1 cellular context compared by ENCODE assay signal in genomic region chr3:5036858-5037257, GRCh38.
TF ChIP-seq lines count a peak whose summit lies in the region.

No MANE protein-coding gene starts in this region.

TF ChIP-seq in K562, 482 proteins besides CTCF, POLR2A, EP300 and RAD21 (continued from another document):
- TF ChIP-seq HMBOX1 (IDR thresholded peaks at IDR 0.05) (peak; percentile 57; the same call in 1 of the 2 replicates), ZHX1 (conservative IDR thresholded peaks at IDR 0.05; ENCODE audit: low read length) (0 out of 2 replicates have a peak, but pooled peaks have one; percentile 13), GTF2A2 (tag; IDR thresholded peaks at IDR 0.05) (no peak), GTF2F1 (IDR thresholded peaks at IDR 0.05; ENCODE audit: low read depth, low read length) (no peak)
TF ChIP-seq in K562: peak in this region for 3.
